ENCODE assay signal across 20 cellular contexts in the genomic region with DNA sequence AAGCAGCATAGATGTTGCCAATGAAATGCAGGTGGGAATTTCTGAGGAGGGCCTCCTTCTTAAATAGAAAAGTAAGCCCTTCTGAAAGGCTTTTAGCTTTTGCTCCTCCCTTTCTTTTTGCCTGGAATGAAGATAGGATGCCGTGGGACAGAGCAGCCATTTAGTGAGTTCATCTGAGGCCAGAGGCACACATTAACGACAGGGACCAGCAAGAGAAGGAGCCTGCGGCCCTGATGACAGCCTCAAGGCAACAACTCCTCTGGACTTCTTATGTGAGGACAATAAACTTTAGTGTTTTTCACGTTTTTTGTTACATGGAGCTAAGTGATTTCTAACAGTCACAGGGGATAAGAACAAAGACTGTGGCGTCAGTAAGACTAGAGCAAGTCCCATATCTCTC.
"Had no signal": no experiment of that assay in that cellular context is flagged by ENCODE, and none has a peak within 500 bp of the region (broad histone marks: within the 10 kb centered on the region; RNA-seq: fewer than 3 reads in every experiment).

No MANE protein-coding gene starts in this region.

- H3K27ac Mint-ChIP-seq: activated CD4-positive, alpha-beta memory T cell treated with anti-CD3 and anti-CD28 coated beads, Interleukin-2, amount 10 ng/mL, durations not matched to agents 7 days and 5 days; activated CD4-positive, alpha-beta T cell treated with anti-CD3 and anti-CD28 coated beads for 36 hours; activated CD8-positive, alpha-beta memory T cell treated with anti-CD3 and anti-CD28 coated beads, Interleukin-2, amount 10 ng/mL, durations not matched to agents 7 days and 5 days; activated naive CD8-positive, alpha-beta T cell; mesothelial cell of epicardium; T-helper 1 cell treated with Interleukin-12 subunit alpha and Interleukin-12 subunit beta and Interleukin-4 antibody, amounts not matched to agents 30 μg/mL and 1 μg/mL, for 36 hours had no signal

- H3K4me1 ChIP-seq: prostate gland had no signal

- ATAC-seq: effector memory CD8-positive, alpha-beta T cell; natural killer cell treated with Interleukin-12 subunit alpha and Interleukin-12 subunit beta and Interleukin-15 and Interleukin-18, amount 100 ng/mL, for 72 hours; stimulated activated naive CD8-positive, alpha-beta T cell treated with anti-CD3 and anti-CD28 coated beads, Interleukin-15, Interleukin-2, amounts not matched to agents 100 U/mL and 50 U/mL, for 24 hours had no signal

- H3K36me3 Mint-ChIP-seq: natural killer cell treated with Interleukin-12 subunit alpha and Interleukin-12 subunit beta and Interleukin-15 and Interleukin-18, amount 100 ng/mL, for 72 hours had no signal

- DNase-seq: activated CD4-positive, alpha-beta memory T cell treated with anti-CD3 and anti-CD28 coated beads, Interleukin-2, amount 10 ng/mL, durations not matched to agents 7 days and 5 days; activated CD4-positive, alpha-beta T cell treated with anti-CD3 and anti-CD28 coated beads for 36 hours; activated CD8-positive, alpha-beta memory T cell treated with anti-CD3 and anti-CD28 coated beads, Interleukin-2, amount 10 ng/mL, durations not matched to agents 7 days and 5 days; amniotic stem cell; dermis blood vessel endothelial cell; effector memory CD8-positive, alpha-beta T cell; foreskin melanocyte; glutamatergic neuron; stimulated activated naive CD8-positive, alpha-beta T cell treated with anti-CD3 and anti-CD28 coated beads, Interleukin-15, Interleukin-2, amounts not matched to agents 100 U/mL and 50 U/mL, for 24 hours; substantia nigra; tibial artery had no signal

- H3K4me3 Mint-ChIP-seq: activated CD4-positive, alpha-beta memory T cell treated with anti-CD3 and anti-CD28 coated beads, Interleukin-2, amount 10 ng/mL, durations not matched to agents 7 days and 5 days; activated CD4-positive, alpha-beta T cell treated with anti-CD3 and anti-CD28 coated beads for 36 hours; activated CD8-positive, alpha-beta memory T cell treated with anti-CD3 and anti-CD28 coated beads, Interleukin-2, amount 10 ng/mL, durations not matched to agents 7 days and 5 days; activated naive CD8-positive, alpha-beta T cell; effector memory CD8-positive, alpha-beta T cell; mesothelial cell of epicardium; T-helper 1 cell treated with Interleukin-12 subunit alpha and Interleukin-12 subunit beta and Interleukin-4 antibody, amounts not matched to agents 30 μg/mL and 1 μg/mL, for 36 hours had no signal

- H3K27ac ChIP-seq: cardiac muscle cell, epithelial cell of prostate, prostate gland, right atrium auricular region, tibial artery had no signal

- H3K27me3 ChIP-seq: cardiac muscle cell, right atrium auricular region, tibial artery had no signal

- H3K4me3 ChIP-seq: cardiac muscle cell, lung, prostate gland, right atrium auricular region, tibial artery had no signal

- H3K9me3 Mint-ChIP-seq: activated CD4-positive, alpha-beta memory T cell treated with anti-CD3 and anti-CD28 coated beads, Interleukin-2, amount 10 ng/mL, durations not matched to agents 7 days and 5 days; effector memory CD8-positive, alpha-beta T cell; mesothelial cell of epicardium; natural killer cell treated with Interleukin-12 subunit alpha and Interleukin-12 subunit beta and Interleukin-15 and Interleukin-18, amount 100 ng/mL, for 72 hours; T-helper 1 cell treated with Interleukin-12 subunit alpha and Interleukin-12 subunit beta and Interleukin-4 antibody, amounts not matched to agents 30 μg/mL and 1 μg/mL, for 36 hours had no signal

- H3K27me3 Mint-ChIP-seq: activated CD4-positive, alpha-beta memory T cell treated with anti-CD3 and anti-CD28 coated beads, Interleukin-2, amount 10 ng/mL, durations not matched to agents 7 days and 5 days; activated CD4-positive, alpha-beta T cell treated with anti-CD3 and anti-CD28 coated beads for 36 hours; activated CD8-positive, alpha-beta memory T cell treated with anti-CD3 and anti-CD28 coated beads, Interleukin-2, amount 10 ng/mL, durations not matched to agents 7 days and 5 days; activated naive CD8-positive, alpha-beta T cell; effector memory CD8-positive, alpha-beta T cell; natural killer cell treated with Interleukin-12 subunit alpha and Interleukin-12 subunit beta and Interleukin-15 and Interleukin-18, amount 100 ng/mL, for 72 hours had no signal

- H3K9me3 ChIP-seq: prostate gland, right atrium auricular region, tibial artery had no signal

- H3K36me3 ChIP-seq: cardiac muscle cell, prostate gland, right atrium auricular region had no signal
